In genomic region chr2:142165790-142166189, GRCh38 we compare ENCODE assay signal across 8 cellular contexts. TPM values are rescaled to one million over a fixed set of nuclear protein-coding genes. Genes with fewer than 3 reads are reported as not detected.
DNase-seq lines count a peak whose midpoint lies in the region; ATAC-seq lines count a peak whose summit lies in the region.

No MANE protein-coding gene starts in this region.

- peaks cover 7% of the 10 kb centered on the region for H3K9me3 Mint-ChIP-seq in natural killer cell treated with Interleukin-12 subunit alpha and Interleukin-12 subunit beta and Interleukin-15 and Interleukin-18, amount 100 ng/mL, for 72 hours

- ATAC-seq in GM21367 (IDR thresholded peaks at IDR 0.05; ENCODE audit: unreplicated experiment) (peak; percentile 96), HG03457 (IDR thresholded peaks at IDR 0.05; ENCODE audit: unreplicated experiment) (peak; percentile 98)
- ATAC-seq in natural killer cell treated with Interleukin-12 subunit alpha and Interleukin-12 subunit beta and Interleukin-15 and Interleukin-18, amount 100 ng/mL, for 72 hours = no peak

- H3K36me3 Mint-ChIP-seq in natural killer cell treated with Interleukin-12 subunit alpha and Interleukin-12 subunit beta and Interleukin-15 and Interleukin-18, amount 100 ng/mL, for 72 hours = peaks cover 5% of the 10 kb centered on the region

- peak; percentile 0 for DNase-seq in DMS53 treated with DMSO at 0.1 percent for 48 hours (lab: John Stamatoyannopoulos, UW; ENCODE audit: unreplicated experiment)
- peak; percentile 2 for DNase-seq in RPMI7951 (ENCODE audit: low read depth)
- peak; percentile 17 for DNase-seq in globus pallidus (ENCODE audit: low spot score)
- no peak for DNase-seq in natural killer cell treated with Interleukin-12 subunit alpha and Interleukin-12 subunit beta and Interleukin-15 and Interleukin-18, amount 100 ng/mL, for 72 hours (ENCODE audit: low spot score)
- no peak for DNase-seq in activated naive CD4-positive, alpha-beta T cell (lab: John Stamatoyannopoulos, UW)
- no peak for DNase-seq in superior temporal gyrus (ENCODE audit: extremely low spot score)

- no peak overlapping the region for H3K27ac Mint-ChIP-seq in natural killer cell treated with Interleukin-12 subunit alpha and Interleukin-12 subunit beta and Interleukin-15 and Interleukin-18, amount 100 ng/mL, for 72 hours

- no peak overlapping the region for H3K4me3 Mint-ChIP-seq in natural killer cell treated with Interleukin-12 subunit alpha and Interleukin-12 subunit beta and Interleukin-15 and Interleukin-18, amount 100 ng/mL, for 72 hours

- H3K27me3 Mint-ChIP-seq in natural killer cell treated with Interleukin-12 subunit alpha and Interleukin-12 subunit beta and Interleukin-15 and Interleukin-18, amount 100 ng/mL, for 72 hours = no peaks in the 10 kb centered on the region

- no peaks in the 10 kb centered on the region for H3K4me1 Mint-ChIP-seq in natural killer cell treated with Interleukin-12 subunit alpha and Interleukin-12 subunit beta and Interleukin-15 and Interleukin-18, amount 100 ng/mL, for 72 hours (ENCODE audit: low read depth in 2 of 2)

RNA-seq across cellular contexts. Expression of gene LRP1B, which starts 35.0 kb away (rescaled TPM):
- not detected in 2 replicates for total RNA-seq in RPMI7951 (2014; rRNA removed; shearing (Covaris generic))
- not detected for total RNA-seq in natural killer cell treated with Interleukin-12 subunit alpha and Interleukin-12 subunit beta and Interleukin-15 and Interleukin-18, amount 100 ng/mL, for 72 hours

Comparison
In these comparisons a context has a peak if more than half of its experiments do, and no peak if none do; other contexts are left out.
1. DNase-seq: peak in DMS53 treated with DMSO at 0.1 percent for 48 hours (single experiment), RPMI7951 (single experiment) and globus pallidus (single experiment); none in natural killer cell treated with Interleukin-12 subunit alpha and Interleukin-12 subunit beta and Interleukin-15 and Interleukin-18, amount 100 ng/mL, for 72 hours (single experiment), activated naive CD4-positive, alpha-beta T cell (0 of 4) and superior temporal gyrus (single experiment).
2. ATAC-seq: peak in GM21367 (single experiment) and HG03457 (single experiment); none in natural killer cell treated with Interleukin-12 subunit alpha and Interleukin-12 subunit beta and Interleukin-15 and Interleukin-18, amount 100 ng/mL, for 72 hours (0 of 2).